8 cellular contexts compared by ENCODE assay signal in genomic region chr17:27293359-27293897, GRCh38. TPM values are rescaled to one million over a fixed set of nuclear protein-coding genes. Genes with fewer than 3 reads are reported as not detected.
DNase-seq lines count a peak whose midpoint lies in the region; ATAC-seq and TF ChIP-seq lines count a peak whose summit lies in the region.

No MANE protein-coding gene starts in this region.

- POLR2A ChIA-PET in T-cell (lab: Charles Lee) = interaction anchor here (0.6 to 0.9 kb wide), 5 partner anchors 20 to 174 kb away, joined by 3 to 6 read pairs (median 4); no protein-coding TSS in a partner anchor

- no peak for TF ChIP-seq CTCF in parathyroid adenoma (IDR thresholded peaks at IDR 0.05)

- no peaks in the 10 kb centered on the region for H3K27me3 ChIP-seq in parathyroid adenoma (ENCODE audit: control insufficient read depth, insufficient read depth, low read length)

- no peaks in the 10 kb centered on the region for H3K36me3 ChIP-seq in parathyroid adenoma (ENCODE audit: control insufficient read depth, insufficient read depth, low read length)

- H3K79me2 ChIP-seq in parathyroid adenoma = peaks cover 31% of the 10 kb centered on the region

- ATAC-seq in T-cell (replicated peaks in 1 of 4) (no peak), HG02884 (IDR thresholded peaks at IDR 0.05; ENCODE audit: unreplicated experiment) (no peak), GM21737 (IDR thresholded peaks at IDR 0.05; ENCODE audit: unreplicated experiment) (no peak)
- ATAC-seq in effector memory CD8-positive, alpha-beta T cell (replicated peaks) = no peak

- DNase-seq in GM19238 (ENCODE audit: insufficient read length, low spot score) (peak; percentile 5), T-cell (peak in 9 of 34 experiments; percentile 2 to 19 (median 6)), UCSD-AML1 (lab: John Stamatoyannopoulos, UW; ENCODE audit: unreplicated experiment) (no peak), SW480 (ENCODE audit: low spot score) (no peak)
- DNase-seq in effector memory CD8-positive, alpha-beta T cell = no peak

- H2AFZ ChIP-seq in parathyroid adenoma = peak overlapping the region; percentile 87

- H3K36me3 Mint-ChIP-seq in T-cell = no peaks in the 10 kb centered on the region
- H3K36me3 Mint-ChIP-seq in effector memory CD8-positive, alpha-beta T cell (ENCODE audit: insufficient read depth) = peaks cover 40% of the 10 kb centered on the region

- peak overlapping the region; percentile 96 for H3K27ac ChIP-seq in parathyroid adenoma

- H3K4me1 Mint-ChIP-seq in T-cell = peaks cover 43 to 46% (median 44%) of the 10 kb centered on the region in 3 donors
- H3K4me1 Mint-ChIP-seq in effector memory CD8-positive, alpha-beta T cell (ENCODE audit: low read depth in 2 of 2) = peaks cover 24 to 42% of the 10 kb centered on the region in 2 donors

- H3K4me2 ChIP-seq in parathyroid adenoma (ENCODE audit: low read length) = peak overlapping the region; percentile 60

- peak overlapping the region; percentile 25 for H3K9ac ChIP-seq in parathyroid adenoma

- peaks cover 9% of the 10 kb centered on the region for H3K4me1 ChIP-seq in parathyroid adenoma

- H3K27ac Mint-ChIP-seq in T-cell = peak overlapping the region; percentile 98 to 99
- H3K27ac Mint-ChIP-seq in effector memory CD8-positive, alpha-beta T cell = peak overlapping the region; percentile 95 to 98

- H3K27me3 Mint-ChIP-seq in T-cell = no peaks in the 10 kb centered on the region
- no peaks in the 10 kb centered on the region for H3K27me3 Mint-ChIP-seq in effector memory CD8-positive, alpha-beta T cell

- H3K9me3 ChIP-seq in parathyroid adenoma (ENCODE audit: control insufficient read depth, low read length) = no peaks in the 10 kb centered on the region

- CTCF ChIA-PET in T-cell (lab: Charles Lee) = interaction anchor here in 1 of 2 donors (0.5 to 3.7 kb wide), 3 partner anchors 57 to 95 kb away, joined by 6 to 11 read pairs (median 9); no protein-coding TSS in a partner anchor

- H3K9me3 Mint-ChIP-seq in T-cell = no peaks in the 10 kb centered on the region
- H3K9me3 Mint-ChIP-seq in effector memory CD8-positive, alpha-beta T cell = no peaks in the 10 kb centered on the region

- peak overlapping the region; percentile 93 for H3K4me3 ChIP-seq in parathyroid adenoma (ENCODE audit: low read depth, low read length)

- peak overlapping the region; percentile 98 to 100 (median 100) for H3K4me3 Mint-ChIP-seq in T-cell
- H3K4me3 Mint-ChIP-seq in effector memory CD8-positive, alpha-beta T cell = peak overlapping the region; percentile 94 to 99

RNA-seq across cellular contexts. Expression of gene WSB1, which starts 0.5 kb away (rescaled TPM):
- 100 to 1,000 TPM; 103 to 142 (median 115) TPM for total RNA-seq in T-cell
